8 cellular contexts compared by ENCODE assay signal in the genomic region with DNA sequence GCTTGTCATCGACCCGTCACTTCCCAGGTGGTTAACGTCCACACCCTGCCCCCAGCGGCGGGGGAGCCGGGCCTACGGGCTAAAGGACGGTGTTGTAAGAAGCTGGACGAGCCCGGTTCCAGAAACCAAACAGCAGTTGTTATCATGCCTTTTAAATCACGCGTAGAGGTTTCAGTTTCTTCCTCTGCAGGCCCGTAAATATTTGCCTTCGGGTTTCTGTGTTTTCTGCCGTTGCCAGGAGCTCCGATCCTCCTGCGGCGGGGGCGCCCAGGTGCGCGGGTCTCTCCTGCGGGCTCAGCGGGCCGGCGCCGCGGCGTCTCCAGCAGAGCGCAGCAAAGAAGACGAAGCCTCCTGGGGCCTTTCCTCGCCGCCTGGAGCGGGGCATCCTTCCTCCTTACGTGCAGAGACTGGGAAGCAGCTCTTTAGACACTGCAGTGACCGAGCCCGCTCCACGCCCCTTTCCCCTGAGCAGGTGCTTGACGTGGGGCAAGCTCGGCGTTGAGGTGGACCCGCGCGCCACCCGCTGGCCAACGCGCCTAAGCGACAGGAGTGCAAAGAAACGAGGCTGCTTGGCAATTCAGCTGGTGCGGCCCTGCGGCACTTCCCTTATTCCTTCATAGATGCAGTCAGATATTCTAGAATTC. TPM values are rescaled to one million over a fixed set of nuclear protein-coding genes. Genes with fewer than 3 reads are reported as not detected.
A peak's percentile ranks its signal among the peaks of the same experiment; 100 is the strongest.
DNase-seq lines count a peak whose midpoint lies in the region; ATAC-seq and TF ChIP-seq lines count a peak whose summit lies in the region.

No MANE protein-coding gene starts in this region.

- POLR2A ChIA-PET in activated CD4-positive, alpha-beta memory T cell treated with anti-CD3 and anti-CD28 coated beads for 36 hours (lab: Charles Lee) = interaction anchor here (0.6 to 1.2 kb wide), 2 partner anchors 22 to 413 kb away, joined by 3 read pairs; partner anchors contain the start of genes FAM200C and TTC1

- intact Hi-C loops in activated CD4-positive, alpha-beta memory T cell treated with anti-CD3 and anti-CD28 coated beads for 36 hours (cut with micrococcal nuclease) = loop anchor here (1.0 to 5.0 kb wide), 5 partner anchors 471 to 830 kb away; partner anchors contain the start of gene IL12B

- no peak overlapping the region for H3K27ac ChIP-seq in lung (ENCODE audit: low read depth in 1 of 2, low read length in 1 of 2)

- H3K9me3 ChIP-seq in BE2C = no peaks in the 10 kb centered on the region
- H3K9me3 ChIP-seq in lung (ENCODE audit: control insufficient read depth in 2 of 2, insufficient read depth in 1 of 2, low read length in 1 of 2) = peaks cover 0 to 2% of the 10 kb centered on the region in 2 donors

- peak overlapping the region; percentile 45 for H3K4me3 Mint-ChIP-seq in activated CD4-positive, alpha-beta memory T cell treated with anti-CD3 and anti-CD28 coated beads for 36 hours

- peak; percentile 80 for DNase-seq in BE2C
- DNase-seq in NCI-H69 (lab: John Stamatoyannopoulos, UW) = peak; percentile 93
- DNase-seq in activated CD4-positive, alpha-beta memory T cell treated with anti-CD3 and anti-CD28 coated beads for 36 hours = peak; percentile 82
- peak; percentile 88 for DNase-seq in ecto neural progenitor cell (ENCODE audit: low spot score)
- peak; percentile 88 for DNase-seq in lung (ENCODE audit: low spot score)
- peak; percentile 48 to 72 (median 60) for DNase-seq in stimulated activated CD4-positive, alpha-beta T cell treated with anti-CD3 and anti-CD28 coated beads, TNF-alpha, amount 100 ng/mL, for 24 hours (ENCODE audit: low read depth in 3 of 3)

- H3K36me3 ChIP-seq in BE2C = no peaks in the 10 kb centered on the region
- no peaks in the 10 kb centered on the region for H3K36me3 ChIP-seq in lung (ENCODE audit: control insufficient read depth in 2 of 2, insufficient read depth in 2 of 2, low read length in 2 of 2)

- no peaks in the 10 kb centered on the region for H3K9me3 Mint-ChIP-seq in activated CD4-positive, alpha-beta memory T cell treated with anti-CD3 and anti-CD28 coated beads for 36 hours

- CTCF ChIA-PET in activated CD4-positive, alpha-beta memory T cell treated with anti-CD3 and anti-CD28 coated beads for 36 hours (lab: Charles Lee) = interaction anchor here (0.6 to 4.4 kb wide), 51 partner anchors 8 to 831 kb away, joined by 3 to 60 read pairs (median 4); partner anchors contain the start of gene ADRA1B

- H3K4me3 ChIP-seq in BE2C (ENCODE audit: low read depth, low read length) (peak overlapping the region; percentile 25; the same call in 1 of the 2 replicates), lung (peak overlapping the region; percentile 1)

- TF ChIP-seq CTCF in BE2C (IDR thresholded peaks at IDR 0.05; ENCODE audit: low read depth, low read length) (peak; percentile 76), lung (IDR thresholded peaks at IDR 0.05; ENCODE audit: control extremely low read depth, extremely low read depth) (peak; percentile 71)

- H3K27me3 ChIP-seq in BE2C (peaks cover 97% of the 10 kb centered on the region), lung (ENCODE audit: control insufficient read depth, insufficient read depth) (no peaks in the 10 kb centered on the region)

- peaks cover 3% of the 10 kb centered on the region for H3K4me1 Mint-ChIP-seq in activated CD4-positive, alpha-beta memory T cell treated with anti-CD3 and anti-CD28 coated beads for 36 hours (ENCODE audit: low read depth)

- H3K4me1 ChIP-seq in BE2C = no peaks in the 10 kb centered on the region
- H3K4me1 ChIP-seq in lung (ENCODE audit: control insufficient read depth in 2 of 2, insufficient read depth in 2 of 2, low read length in 2 of 2) = peaks cover 0 to 2% of the 10 kb centered on the region in 2 donors

- peaks cover 18% of the 10 kb centered on the region for H3K27me3 Mint-ChIP-seq in activated CD4-positive, alpha-beta memory T cell treated with anti-CD3 and anti-CD28 coated beads for 36 hours

- no peaks in the 10 kb centered on the region for H3K36me3 Mint-ChIP-seq in activated CD4-positive, alpha-beta memory T cell treated with anti-CD3 and anti-CD28 coated beads for 36 hours

- ATAC-seq in GM19351 (IDR thresholded peaks at IDR 0.05; ENCODE audit: unreplicated experiment) (peak; percentile 94), HG03460 (IDR thresholded peaks at IDR 0.05; ENCODE audit: unreplicated experiment) (peak; percentile 92), lung (ENCODE audit: insufficient read depth, low FRiP score) (peak; percentile 91)

- no peak overlapping the region for H3K27ac Mint-ChIP-seq in activated CD4-positive, alpha-beta memory T cell treated with anti-CD3 and anti-CD28 coated beads for 36 hours

- WGBS in lung, 2 donors = 0 to 2% methylated on average over 50 of the region's 50 CpGs

RNA-seq across cellular contexts. Expression of gene TTC1, which starts 21.8 kb away (rescaled TPM):
- 72.6 TPM for polyA plus RNA-seq in BE2C (2012; ENCODE audit: insufficient read depth, insufficient read length, low read depth)
- total RNA-seq in activated CD4-positive, alpha-beta memory T cell treated with anti-CD3 and anti-CD28 coated beads for 36 hours = 10 to 100 TPM; 53.6 to 54.3 TPM
- total RNA-seq in lung = 10 to 100 TPM; 37.3 to 42.5 TPM
- polyA plus RNA-seq in lung = 10 to 100 TPM; 43.8 to 47.5 TPM
